Comparison of ENCODE assay signal across 8 cellular contexts in the genomic region with DNA sequence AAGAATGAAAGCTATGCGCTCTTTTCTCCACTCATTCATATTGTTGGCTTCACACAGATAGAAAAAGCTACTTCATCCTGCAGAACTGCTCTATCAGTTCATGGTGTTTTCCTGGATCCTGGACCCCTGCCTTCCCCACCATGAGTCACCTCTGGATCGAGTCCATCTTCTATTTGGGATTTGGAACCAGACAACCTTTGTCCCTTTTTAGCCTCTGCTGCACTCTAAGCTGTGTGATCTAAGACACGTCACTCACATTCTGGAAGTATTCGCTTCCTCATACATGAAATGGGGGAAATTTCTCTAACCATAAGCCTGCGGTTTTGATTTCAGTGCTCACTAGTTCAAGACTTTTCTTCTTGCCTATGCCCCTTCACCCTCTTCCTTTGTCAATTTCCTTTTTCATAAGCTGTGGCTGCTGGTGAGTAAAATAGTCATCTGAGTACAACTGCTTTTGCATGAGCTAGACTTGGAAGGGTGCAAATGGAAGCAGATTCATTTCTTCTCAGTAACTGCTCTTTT. TPM values are rescaled to one million over a fixed set of nuclear protein-coding genes. Genes with fewer than 3 reads are reported as not detected.
A peak's percentile ranks its signal among the peaks of the same experiment; 100 is the strongest.
DNase-seq lines count a peak whose midpoint lies in the region; ATAC-seq and TF ChIP-seq lines count a peak whose summit lies in the region.

No MANE protein-coding gene starts in this region.

- H3K36me3 ChIP-seq in uterus, result no peaks in the 10 kb centered on the region

- H3K27me3 Mint-ChIP-seq in activated naive CD8-positive, alpha-beta T cell treated with anti-CD3 and anti-CD28 coated beads, Interleukin-2, amount 10 ng/mL, durations not matched to agents 7 days and 5 days, result peaks cover 10% of the 10 kb centered on the region

- peaks cover 12% of the 10 kb centered on the region for H3K36me3 Mint-ChIP-seq in activated naive CD8-positive, alpha-beta T cell treated with anti-CD3 and anti-CD28 coated beads, Interleukin-2, amount 10 ng/mL, durations not matched to agents 7 days and 5 days

- POLR2A ChIA-PET in activated naive CD8-positive, alpha-beta T cell treated with anti-CD3 and anti-CD28 coated beads, Interleukin-2, amount 10 ng/mL, durations not matched to agents 7 days and 5 days (lab: Charles Lee), result interaction anchor here (0.6 to 4.1 kb wide), 4 partner anchors 14 to 161 kb away, joined by 3 to 58 read pairs (median 4); a partner anchor contains a TSS

- peak overlapping the region; percentile 48 for H3K4me3 Mint-ChIP-seq in activated naive CD8-positive, alpha-beta T cell treated with anti-CD3 and anti-CD28 coated beads, Interleukin-2, amount 10 ng/mL, durations not matched to agents 7 days and 5 days

- H3K9me3 ChIP-seq in uterus, result no peaks in the 10 kb centered on the region

- peaks cover 40% of the 10 kb centered on the region for H3K4me1 Mint-ChIP-seq in activated naive CD8-positive, alpha-beta T cell treated with anti-CD3 and anti-CD28 coated beads, Interleukin-2, amount 10 ng/mL, durations not matched to agents 7 days and 5 days

- H3K9me3 Mint-ChIP-seq in activated naive CD8-positive, alpha-beta T cell treated with anti-CD3 and anti-CD28 coated beads, Interleukin-2, amount 10 ng/mL, durations not matched to agents 7 days and 5 days, result peaks cover 6% of the 10 kb centered on the region

- H3K4me3 ChIP-seq in GM12865 (ENCODE audit: low read depth, low read length) (peak overlapping the region; percentile 34), uterus (no peak overlapping the region)

- no peaks in the 10 kb centered on the region for H3K4me1 ChIP-seq in uterus

- DNase-seq in GM12865 (ENCODE audit: low read depth) (peak; percentile 87), HT-29 (ENCODE audit: low spot score) (peak; percentile 49), left lobe of liver (ENCODE audit: low spot score) (no peak), uterus (peak; percentile 31 to 53), cerebellar cortex (ENCODE audit: low spot score) (no peak), superior temporal gyrus (ENCODE audit: extremely low spot score) (no peak)
- DNase-seq in activated naive CD8-positive, alpha-beta T cell treated with anti-CD3 and anti-CD28 coated beads, Interleukin-2, amount 10 ng/mL, durations not matched to agents 7 days and 5 days, result no peak

- intact Hi-C loops in uterus (cut with DNase I; ENCODE audit: low total_unique reads), result no loop called here

- no peaks in the 10 kb centered on the region for H3K27me3 ChIP-seq in uterus

- peak overlapping the region in 1 of 2 donors; percentile 7 for H3K27ac ChIP-seq in uterus

- peak overlapping the region; percentile 77 for H3K27ac Mint-ChIP-seq in activated naive CD8-positive, alpha-beta T cell treated with anti-CD3 and anti-CD28 coated beads, Interleukin-2, amount 10 ng/mL, durations not matched to agents 7 days and 5 days

- TF ChIP-seq POLR2A in uterus (IDR thresholded peaks at IDR 0.05), result no peak

- ATAC-seq in GM21619 (IDR thresholded peaks at IDR 0.05; ENCODE audit: unreplicated experiment) (peak; percentile 92), left lobe of liver (peak; percentile 75)
- ATAC-seq in activated naive CD8-positive, alpha-beta T cell treated with anti-CD3 and anti-CD28 coated beads, Interleukin-2, amount 10 ng/mL, durations not matched to agents 7 days and 5 days (ENCODE audit: low read depth), result peak; percentile 93

- TF ChIP-seq CTCF in GM12865 (IDR thresholded peaks at IDR 0.05; ENCODE audit: insufficient read depth, low read depth, low read length, missing control alignments) (no peak), uterus (IDR thresholded peaks at IDR 0.05) (no peak)

RNA-seq across cellular contexts. Expression of a gene that starts 14.1 kb away (rescaled TPM):
- 5.8 and 9.9 TPM in 2 replicates for total RNA-seq in HT-29 (2014; rRNA removed; shearing (Covaris generic))
- 10 to 100 TPM; 63.8 to 65.8 TPM for total RNA-seq in activated naive CD8-positive, alpha-beta T cell treated with anti-CD3 and anti-CD28 coated beads, Interleukin-2, amount 10 ng/mL, durations not matched to agents 7 days and 5 days
- total RNA-seq in left lobe of liver, result 17.2 TPM
- total RNA-seq in uterus, result 100 to 1,000 TPM in 1 of 4 donors, 10 to 100 TPM in 3; 35.9 to 119 (median 53.2) TPM

RNA-seq across cellular contexts. Expression of a gene that starts 55.0 kb away (rescaled TPM):
- total RNA-seq in HT-29 (2014; rRNA removed; shearing (Covaris generic)), result 30.9 and 34.6 TPM in 2 replicates
- total RNA-seq in activated naive CD8-positive, alpha-beta T cell treated with anti-CD3 and anti-CD28 coated beads, Interleukin-2, amount 10 ng/mL, durations not matched to agents 7 days and 5 days, result 10 to 100 TPM; 31.0 to 32.3 TPM
- total RNA-seq in left lobe of liver (13.7 TPM), uterus (10 to 100 TPM; 10.5 to 49.1 (median 21.8) TPM)

Comparison
In these comparisons a context has a peak if more than half of its experiments do, and no peak if none do; other contexts are left out.
1. DNase-seq: peak in GM12865 (single experiment), HT-29 (single experiment) and uterus (2 of 2); none in activated naive CD8-positive, alpha-beta T cell treated with anti-CD3 and anti-CD28 coated beads, Interleukin-2, amount 10 ng/mL, durations not matched to agents 7 days and 5 days (single experiment), left lobe of liver (single experiment), cerebellar cortex (single experiment) and superior temporal gyrus (single experiment).
2. Peak in every context shown above with its lines, with median percentiles within 50 percentile points of each other: ATAC-seq.